Comparison of ENCODE assay signal across 8 cellular contexts in genomic region chrX:80335062-80335830, GRCh38.
A peak's percentile ranks its signal among the peaks of the same experiment; 100 is the strongest.
DNase-seq lines count a peak whose midpoint lies in the region; ATAC-seq and TF ChIP-seq lines count a peak whose summit lies in the region.

No MANE protein-coding gene starts in this region.

- no peaks in the 10 kb centered on the region for H3K36me3 ChIP-seq in parathyroid adenoma (ENCODE audit: control insufficient read depth, insufficient read depth, low read length)

- no peak overlapping the region for H3K4me2 ChIP-seq in parathyroid adenoma (ENCODE audit: low read length)

- peak; percentile 35 for DNase-seq in COLO829 (ENCODE audit: low spot score)
- peak; percentile 1 for DNase-seq in NCI-H2171 (lab: John Stamatoyannopoulos, UW)
- no peak for DNase-seq in germinal center (ENCODE audit: low spot score)
- DNase-seq in middle frontal gyrus (ENCODE audit: extremely low spot score, low spot score), result no peak

- no peaks in the 10 kb centered on the region for H3K9me3 ChIP-seq in parathyroid adenoma (ENCODE audit: control insufficient read depth, low read length)

- H3K27ac ChIP-seq in parathyroid adenoma, result peak overlapping the region; percentile 44

- peak overlapping the region; percentile 88 for H2AFZ ChIP-seq in parathyroid adenoma

- peak overlapping the region; percentile 46 for H3K9ac ChIP-seq in parathyroid adenoma

- H3K27me3 ChIP-seq in parathyroid adenoma (ENCODE audit: control insufficient read depth, insufficient read depth, low read length), result no peaks in the 10 kb centered on the region

- no peaks in the 10 kb centered on the region for H3K4me1 ChIP-seq in parathyroid adenoma

- no peak for TF ChIP-seq CTCF in parathyroid adenoma (IDR thresholded peaks at IDR 0.05)

- H3K4me3 ChIP-seq in parathyroid adenoma (ENCODE audit: low read depth, low read length), result no peak overlapping the region

- no peaks in the 10 kb centered on the region for H3K79me2 ChIP-seq in parathyroid adenoma

- peak; percentile 72 for ATAC-seq in esophagus mucosa
- no peak for ATAC-seq in GM18873 (IDR thresholded peaks at IDR 0.05; ENCODE audit: low FRiP score, unreplicated experiment)
- no peak for ATAC-seq in HG02981 (IDR thresholded peaks at IDR 0.05; ENCODE audit: unreplicated experiment)

Comparison
In these comparisons a context has a peak if more than half of its experiments do, and no peak if none do; other contexts are left out.
1. DNase-seq: peak in COLO829 (single experiment) and NCI-H2171 (single experiment); none in germinal center (single experiment) and middle frontal gyrus (single experiment).